In genomic region chr1:112904831-112905227, GRCh38 we compare ENCODE assay signal across 1 cellular context.
TF ChIP-seq lines count a peak whose summit lies in the region.

No MANE protein-coding gene starts in this region.

TF ChIP-seq in GM23338, 12 proteins besides CTCF, POLR2A, EP300 and RAD21 (continued from another document):
- TF ChIP-seq REST (IDR thresholded peaks at IDR 0.05; ENCODE audit: unreplicated experiment) (no peak), EZH2 (IDR thresholded peaks at IDR 0.05; ENCODE audit: low read depth, unreplicated experiment) (no peak), STAT1 (IDR thresholded peaks at IDR 0.05; ENCODE audit: unreplicated experiment) (no peak)
